8 cellular contexts compared by ENCODE assay signal in the genomic region with DNA sequence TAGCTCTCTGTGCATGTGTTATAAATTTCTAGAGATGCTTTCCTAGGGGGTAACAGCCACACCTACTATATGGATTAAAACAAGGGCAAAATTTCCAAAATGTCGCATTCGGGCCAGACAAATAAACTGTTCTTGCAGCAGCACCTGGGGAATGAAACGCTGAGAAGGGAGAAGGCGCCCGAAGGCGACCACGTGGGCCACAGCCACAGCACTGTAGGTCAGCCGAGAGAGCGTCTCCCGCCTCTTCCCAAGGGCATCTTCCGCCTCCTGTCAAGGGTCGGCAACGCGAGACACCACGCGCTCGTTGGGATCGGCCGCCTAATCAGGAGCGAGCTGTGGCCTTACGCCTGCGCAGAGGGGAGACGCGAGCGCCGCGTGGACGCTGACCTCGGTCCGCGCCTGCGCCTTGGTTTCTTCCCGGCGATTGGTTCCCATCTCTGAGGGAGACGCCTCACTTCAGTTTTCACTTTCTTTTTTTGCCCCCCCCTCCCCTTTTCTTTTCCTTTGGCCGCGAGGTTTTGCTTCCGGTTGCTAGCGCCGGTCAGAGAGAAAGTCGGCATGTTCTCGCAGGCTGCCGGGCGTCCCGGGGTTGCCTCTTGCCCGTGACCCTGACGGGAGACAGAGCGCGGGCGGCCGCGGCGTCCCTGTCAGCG. TPM values are rescaled to one million over a fixed set of nuclear protein-coding genes. Genes with fewer than 3 reads are reported as not detected.
DNase-seq lines count a peak whose midpoint lies in the region; ATAC-seq and TF ChIP-seq lines count a peak whose summit lies in the region.

A gene with protein sequence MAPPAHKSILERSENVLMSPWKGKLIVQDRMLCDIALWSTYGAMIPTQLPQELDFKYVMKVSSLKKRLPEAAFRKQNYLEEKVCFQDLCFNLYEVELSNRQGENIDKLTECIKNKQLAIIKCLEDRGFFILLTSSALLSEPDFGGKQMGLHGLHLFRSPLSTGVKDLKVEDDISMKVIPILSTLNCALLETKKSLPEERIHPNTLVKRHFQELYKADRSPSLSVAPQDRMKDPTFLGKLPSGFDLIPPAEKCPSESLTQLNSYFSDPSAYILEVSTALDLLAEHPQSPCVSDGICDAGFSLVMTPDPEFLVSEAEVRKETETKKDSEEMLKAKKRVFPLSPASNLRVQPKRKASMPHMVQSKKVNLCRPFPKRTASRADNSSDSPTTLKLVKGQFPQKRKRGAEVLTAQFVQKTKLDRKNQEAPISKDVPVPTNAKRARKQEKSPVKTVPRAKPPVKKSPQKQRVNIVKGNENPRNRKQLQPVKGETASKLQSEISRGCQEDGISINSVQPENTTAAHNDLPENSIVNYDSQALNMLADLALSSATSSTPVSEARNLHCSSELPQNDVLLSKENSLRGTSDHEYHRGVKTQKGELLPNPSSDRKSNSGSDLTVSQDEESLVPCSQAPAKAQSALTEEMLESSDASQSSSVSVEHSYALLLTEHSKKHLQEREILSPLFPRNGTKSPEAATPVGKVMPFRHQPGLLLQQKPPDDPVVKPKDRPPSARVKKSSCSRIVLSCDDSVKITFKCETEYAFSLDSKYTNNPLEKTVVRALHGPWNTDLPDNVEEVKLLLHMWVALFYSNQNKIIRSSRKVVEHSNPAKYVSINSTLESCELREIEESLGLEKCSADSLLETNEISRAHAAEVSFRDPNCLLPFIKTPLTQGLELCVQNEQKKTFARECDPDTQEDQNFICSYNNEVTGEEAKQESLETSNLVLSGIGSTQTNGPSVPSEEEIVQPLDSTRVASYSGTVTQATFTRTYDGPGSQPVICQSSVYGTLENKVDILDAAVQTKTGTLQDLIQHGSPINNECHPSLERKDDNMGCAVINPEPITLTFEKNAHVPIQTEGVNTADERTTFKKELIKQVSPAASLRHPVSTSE (N-terminal part only) (plus strand): TSS at position 521 of the 653 bp plus-strand sequence. CDS start 35,805 bp downstream, outside the sequence.

- peaks cover 44% of the 10 kb centered on the region for H3K36me3 Mint-ChIP-seq in activated T-cell treated with anti-CD3 and anti-CD28 coated beads, Interleukin-2, amount 50 U/mL, for 24 hours (ENCODE audit: low read depth)

- H3K9me3 Mint-ChIP-seq in activated T-cell treated with anti-CD3 and anti-CD28 coated beads, Interleukin-2, amount 50 U/mL, for 24 hours = peaks cover 5% of the 10 kb centered on the region

- peak within 1 kb of the TSS; percentile 85 for H3K4me3 ChIP-seq in epithelial cell of proximal tubule (ENCODE audit: low read depth, low read length)

- no peak for TF ChIP-seq CTCF in epithelial cell of proximal tubule (conservative IDR thresholded peaks at IDR 0.05; ENCODE audit: low read depth, low read length)

- H3K27ac Mint-ChIP-seq in activated T-cell treated with anti-CD3 and anti-CD28 coated beads, Interleukin-2, amount 50 U/mL, for 24 hours = peak within 1 kb of the TSS; percentile 97

- peaks cover 4% of the 10 kb centered on the region for H3K27me3 Mint-ChIP-seq in activated T-cell treated with anti-CD3 and anti-CD28 coated beads, Interleukin-2, amount 50 U/mL, for 24 hours

- peaks cover 56% of the 10 kb centered on the region for H3K4me1 Mint-ChIP-seq in activated T-cell treated with anti-CD3 and anti-CD28 coated beads, Interleukin-2, amount 50 U/mL, for 24 hours (ENCODE audit: low read depth)

- peak; percentile 91 for DNase-seq in DMS153 (lab: John Stamatoyannopoulos, UW)
- DNase-seq in KBM-7 = peak; percentile 98
- peak; percentile 97 for DNase-seq in activated T-cell treated with anti-CD3 and anti-CD28 coated beads, Interleukin-2, amount 50 U/mL, for 24 hours
- DNase-seq in epithelial cell of proximal tubule (ENCODE audit: low read depth) = peak; percentile 70
- peak; percentile 98 for DNase-seq in mucosa of gallbladder (ENCODE audit: low spot score)
- peak; percentile 92 to 95 for DNase-seq in stimulated activated CD8-positive, alpha-beta memory T cell treated with anti-CD3 and anti-CD28 coated beads, Interleukin-4, amount 100 ng/mL, for 4 hours (ENCODE audit: low read depth in 2 of 2, low spot score in 1 of 2)

- peak; percentile 62 for ATAC-seq in GM21619 (IDR thresholded peaks at IDR 0.05; ENCODE audit: unreplicated experiment)

- in situ Hi-C loops in KBM-7 (cut with MboI; ENCODE audit: low pct_unique_long_range_greater_than_20kb, low sequenced_read_pairs) = no loop called here

- H3K4me3 Mint-ChIP-seq in activated T-cell treated with anti-CD3 and anti-CD28 coated beads, Interleukin-2, amount 50 U/mL, for 24 hours = peak within 1 kb of the TSS; percentile 91

TF ChIP-seq in PFSK-1, 5 proteins besides CTCF, POLR2A, EP300 and RAD21:
- peak; percentile 87 for TF ChIP-seq FOXP2 (optimal IDR thresholded peaks at IDR 0.05; ENCODE audit: borderline replicate concordance, extremely low read depth, extremely low read length, insufficient read depth)
- TF ChIP-seq POLR2AphosphoS5 (IDR thresholded peaks at IDR 0.05; ENCODE audit: low read depth, low read length) = peak; percentile 75
- 0 out of 2 replicates have a peak, but pooled peaks have one; percentile 47 for TF ChIP-seq SIN3A (IDR thresholded peaks at IDR 0.05; ENCODE audit: borderline replicate concordance, insufficient read depth, low read length)
- TF ChIP-seq, protein P1, sequence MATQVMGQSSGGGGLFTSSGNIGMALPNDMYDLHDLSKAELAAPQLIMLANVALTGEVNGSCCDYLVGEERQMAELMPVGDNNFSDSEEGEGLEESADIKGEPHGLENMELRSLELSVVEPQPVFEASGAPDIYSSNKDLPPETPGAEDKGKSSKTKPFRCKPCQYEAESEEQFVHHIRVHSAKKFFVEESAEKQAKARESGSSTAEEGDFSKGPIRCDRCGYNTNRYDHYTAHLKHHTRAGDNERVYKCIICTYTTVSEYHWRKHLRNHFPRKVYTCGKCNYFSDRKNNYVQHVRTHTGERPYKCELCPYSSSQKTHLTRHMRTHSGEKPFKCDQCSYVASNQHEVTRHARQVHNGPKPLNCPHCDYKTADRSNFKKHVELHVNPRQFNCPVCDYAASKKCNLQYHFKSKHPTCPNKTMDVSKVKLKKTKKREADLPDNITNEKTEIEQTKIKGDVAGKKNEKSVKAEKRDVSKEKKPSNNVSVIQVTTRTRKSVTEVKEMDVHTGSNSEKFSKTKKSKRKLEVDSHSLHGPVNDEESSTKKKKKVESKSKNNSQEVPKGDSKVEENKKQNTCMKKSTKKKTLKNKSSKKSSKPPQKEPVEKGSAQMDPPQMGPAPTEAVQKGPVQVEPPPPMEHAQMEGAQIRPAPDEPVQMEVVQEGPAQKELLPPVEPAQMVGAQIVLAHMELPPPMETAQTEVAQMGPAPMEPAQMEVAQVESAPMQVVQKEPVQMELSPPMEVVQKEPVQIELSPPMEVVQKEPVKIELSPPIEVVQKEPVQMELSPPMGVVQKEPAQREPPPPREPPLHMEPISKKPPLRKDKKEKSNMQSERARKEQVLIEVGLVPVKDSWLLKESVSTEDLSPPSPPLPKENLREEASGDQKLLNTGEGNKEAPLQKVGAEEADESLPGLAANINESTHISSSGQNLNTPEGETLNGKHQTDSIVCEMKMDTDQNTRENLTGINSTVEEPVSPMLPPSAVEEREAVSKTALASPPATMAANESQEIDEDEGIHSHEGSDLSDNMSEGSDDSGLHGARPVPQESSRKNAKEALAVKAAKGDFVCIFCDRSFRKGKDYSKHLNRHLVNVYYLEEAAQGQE (IDR thresholded peaks at IDR 0.05; ENCODE audit: insufficient read depth in 1 of 2, low read depth in 2 of 2, low read length in 2 of 2) = no peak; a peak in 1 of 4 replicates
- TF ChIP-seq TAF1 (IDR thresholded peaks at IDR 0.05; ENCODE audit: borderline replicate concordance, insufficient read depth, low read length) = 0 out of 2 replicates have a peak, but pooled peaks have one; percentile 48

RNA-seq across cellular contexts. Expression of the gene that starts here (rescaled TPM):
- polyA plus RNA-seq in PFSK-1 (2012; ENCODE audit: insufficient read length, low read depth) = 20.0 TPM
- total RNA-seq in epithelial cell of proximal tubule = 36.1 and 50.6 TPM in 2 replicates
- total RNA-seq in mucosa of gallbladder = 48.5 TPM

Comparison
In these comparisons a context has a peak if more than half of its experiments do, and no peak if none do; other contexts are left out.
1. Peak in every context shown above with its lines: DNase-seq, ATAC-seq and H3K4me3 ChIP-seq.